8 cellular contexts compared by ENCODE assay signal in genomic region chr15:32615871-32616426, GRCh38. TPM values are rescaled to one million over a fixed set of nuclear protein-coding genes. Genes with fewer than 3 reads are reported as not detected.
DNase-seq lines count a peak whose midpoint lies in the region; ATAC-seq and TF ChIP-seq lines count a peak whose summit lies in the region.
"Not testable (repeated sequence)": the region's sequence is repeated elsewhere in the genome, so short reads cannot be mapped to it uniquely, and the experiment has no call there.

No MANE protein-coding gene starts in this region.

- H3K4me3 ChIP-seq in CD4-positive, CD25-positive, alpha-beta regulatory T cell (ENCODE audit: low read depth, low read length) = peak overlapping the region; percentile 91
- peak overlapping the region; percentile 82 for H3K4me3 ChIP-seq in OCI-LY3 (ENCODE audit: low read length)
- peak overlapping the region; percentile 50 to 63 (median 58) for H3K4me3 ChIP-seq in esophagus muscularis mucosa
- H3K4me3 ChIP-seq in mesodermal cell (ENCODE audit: extremely low read depth, insufficient read depth, low read length, poor library complexity, severe bottlenecking) = peak overlapping the region; percentile 57

- H3K27me3 Mint-ChIP-seq in CD4-positive, CD25-positive, alpha-beta regulatory T cell; activated naive CD4-positive, alpha-beta T cell treated with anti-CD3 and anti-CD28 coated beads, Interleukin-2, amount 10 ng/mL, durations not matched to agents 7 days and 5 days: not testable (repeated sequence)

- H3K9ac ChIP-seq in OCI-LY3 (ENCODE audit: low read length) = peak overlapping the region; percentile 94

- not testable (repeated sequence) for TF ChIP-seq POLR2A in esophagus muscularis mucosa (IDR thresholded peaks at IDR 0.05; ENCODE audit: low read depth)

- H2AFZ ChIP-seq in OCI-LY3 (ENCODE audit: low read depth, low read length) = not testable (repeated sequence)

- not testable (repeated sequence) for H3K9me3 Mint-ChIP-seq in CD4-positive, CD25-positive, alpha-beta regulatory T cell; activated naive CD4-positive, alpha-beta T cell treated with anti-CD3 and anti-CD28 coated beads, Interleukin-2, amount 10 ng/mL, durations not matched to agents 7 days and 5 days

- H3K27ac Mint-ChIP-seq in CD4-positive, CD25-positive, alpha-beta regulatory T cell = peak overlapping the region; percentile 93 to 96 (median 95)
- peak overlapping the region; percentile 99 for H3K27ac Mint-ChIP-seq in activated naive CD4-positive, alpha-beta T cell treated with anti-CD3 and anti-CD28 coated beads, Interleukin-2, amount 10 ng/mL, durations not matched to agents 7 days and 5 days

- H3K27ac ChIP-seq in CD4-positive, CD25-positive, alpha-beta regulatory T cell (ENCODE audit: insufficient read depth, low read length, poor library complexity, severe bottlenecking) = peak overlapping the region; percentile 66
- H3K27ac ChIP-seq in OCI-LY3 (ENCODE audit: low read length) (peak overlapping the region; percentile 79), esophagus muscularis mucosa (replicated peaks in 1 of 4) (peak overlapping the region in 1 of 4 donors; percentile 81), mesodermal cell (ENCODE audit: low read depth, low read length, severe bottlenecking) (peak overlapping the region; percentile 67)

- ATAC-seq in CD4-positive, CD25-positive, alpha-beta regulatory T cell (ENCODE audit: low read depth in 2 of 2) = not testable (repeated sequence)
- ATAC-seq in GM19372 (IDR thresholded peaks at IDR 0.05; ENCODE audit: low read depth, unreplicated experiment) = peak; percentile 2
- ATAC-seq in HG03039 (IDR thresholded peaks at IDR 0.05; ENCODE audit: unreplicated experiment) = peak; percentile 14

- not testable (repeated sequence) for TF ChIP-seq EP300 in esophagus muscularis mucosa (IDR thresholded peaks at IDR 0.05)

- H3K79me2 ChIP-seq in OCI-LY3 (ENCODE audit: low read length) = peaks cover 51% of the 10 kb centered on the region

- H3K4me3 Mint-ChIP-seq in CD4-positive, CD25-positive, alpha-beta regulatory T cell = peak overlapping the region; percentile 95 to 99 (median 97)
- peak overlapping the region; percentile 99 for H3K4me3 Mint-ChIP-seq in activated naive CD4-positive, alpha-beta T cell treated with anti-CD3 and anti-CD28 coated beads, Interleukin-2, amount 10 ng/mL, durations not matched to agents 7 days and 5 days

- H4K20me1 ChIP-seq in OCI-LY3 (ENCODE audit: insufficient read depth, low read length) = not testable (repeated sequence)

- not testable (repeated sequence) for H3K9me3 ChIP-seq in CD4-positive, CD25-positive, alpha-beta regulatory T cell (ENCODE audit: control insufficient read depth in 2 of 2, low read length in 2 of 2); OCI-LY3 (ENCODE audit: insufficient read depth, low read length); esophagus muscularis mucosa; mesodermal cell (ENCODE audit: control insufficient read depth, low read length)

- intact Hi-C loops in esophagus muscularis mucosa (cut with DNase I) = not testable (repeated sequence)

- peaks cover 8 to 30% (median 20%) of the 10 kb centered on the region in 4 donors for H3K4me1 Mint-ChIP-seq in CD4-positive, CD25-positive, alpha-beta regulatory T cell
- peaks cover 26% of the 10 kb centered on the region for H3K4me1 Mint-ChIP-seq in activated naive CD4-positive, alpha-beta T cell treated with anti-CD3 and anti-CD28 coated beads, Interleukin-2, amount 10 ng/mL, durations not matched to agents 7 days and 5 days

- peak in 1 of 3 donors; percentile 27 for DNase-seq in CD4-positive, CD25-positive, alpha-beta regulatory T cell
- DNase-seq in activated naive CD4-positive, alpha-beta T cell treated with anti-CD3 and anti-CD28 coated beads, Interleukin-2, amount 10 ng/mL, durations not matched to agents 7 days and 5 days = peak; percentile 32
- DNase-seq in esophagus muscularis mucosa (ENCODE audit: extremely low spot score) = not testable (repeated sequence)
- peak; percentile 3 for DNase-seq in stimulated activated CD4-positive, alpha-beta T cell treated with anti-CD3 and anti-CD28 coated beads, Interleukin-12 subunit alpha, Interleukin-12 subunit beta, amount 100 ng/mL, for 4 hours

- peak overlapping the region; percentile 70 for H3K4me2 ChIP-seq in OCI-LY3 (ENCODE audit: low read length)

- 0% methylated on average over 19 of the region's 24 CpGs for WGBS in esophagus muscularis mucosa
- 0% methylated on average over 4 to 8 of the region's 24 CpGs for WGBS in mesodermal cell (ENCODE audit: insufficient coverage in 2 of 2), 2 experiments

- H3K4me1 ChIP-seq in CD4-positive, CD25-positive, alpha-beta regulatory T cell (ENCODE audit: control insufficient read depth, insufficient read depth, low read length, poor library complexity, severe bottlenecking); OCI-LY3 (ENCODE audit: low read length); mesodermal cell (ENCODE audit: control insufficient read depth, insufficient read depth, low read length, poor library complexity, severe bottlenecking): not testable (repeated sequence)
- H3K4me1 ChIP-seq in esophagus muscularis mucosa = peaks cover 4 to 12% (median 7%) of the 10 kb centered on the region in 4 donors

- not testable (repeated sequence) for H3K36me3 Mint-ChIP-seq in CD4-positive, CD25-positive, alpha-beta regulatory T cell
- H3K36me3 Mint-ChIP-seq in activated naive CD4-positive, alpha-beta T cell treated with anti-CD3 and anti-CD28 coated beads, Interleukin-2, amount 10 ng/mL, durations not matched to agents 7 days and 5 days = peaks cover 24% of the 10 kb centered on the region

- H3K36me3 ChIP-seq in CD4-positive, CD25-positive, alpha-beta regulatory T cell (ENCODE audit: control insufficient read depth, insufficient read depth, low read length); OCI-LY3 (replicated peaks; ENCODE audit: low read depth, low read length); esophagus muscularis mucosa; mesodermal cell (ENCODE audit: control insufficient read depth, insufficient read depth, low read length): not testable (repeated sequence)

- H3K27me3 ChIP-seq in CD4-positive, CD25-positive, alpha-beta regulatory T cell (ENCODE audit: control insufficient read depth, insufficient read depth, low read length); OCI-LY3 (ENCODE audit: low read depth, low read length); esophagus muscularis mucosa: not testable (repeated sequence)

- not testable (repeated sequence) for TF ChIP-seq CTCF in OCI-LY3 (IDR thresholded peaks at IDR 0.05; ENCODE audit: low read depth, low read length); esophagus muscularis mucosa (IDR thresholded peaks at IDR 0.05)

- CTCF ChIA-PET in activated naive CD4-positive, alpha-beta T cell treated with anti-CD3 and anti-CD28 coated beads, Interleukin-2, amount 10 ng/mL, durations not matched to agents 7 days and 5 days (lab: Charles Lee) = not testable (repeated sequence)

RNA-seq across cellular contexts. Expression of gene ARHGAP11A, which starts 0.6 kb away (rescaled TPM):
- total RNA-seq in CD4-positive, CD25-positive, alpha-beta regulatory T cell = 20.3 TPM
- polyA plus RNA-seq in CD4-positive, CD25-positive, alpha-beta regulatory T cell = 1 to 10 TPM; 3.0 to 9.2 (median 5.2) TPM
- total RNA-seq in esophagus muscularis mucosa = 1 to 10 TPM in 1 of 4 donors, under 1 TPM in 3; 0.78 to 1.3 (median 0.91) TPM
- polyA plus RNA-seq in mesodermal cell (2013, experiment 1 of 2) = 41.7 TPM
- polyA plus RNA-seq in mesodermal cell (2013, experiment 2 of 2) = 51.5 TPM

RNA-seq across cellular contexts. Expression of gene GOLGA8N, which starts 22.7 kb away (rescaled TPM):
- total RNA-seq in CD4-positive, CD25-positive, alpha-beta regulatory T cell = 1.4 TPM
- under 1 TPM in 1 of 4 donors, not detected in 3; 0.06 TPM for polyA plus RNA-seq in CD4-positive, CD25-positive, alpha-beta regulatory T cell
- total RNA-seq in esophagus muscularis mucosa = 1 to 10 TPM; 5.0 to 7.9 (median 6.1) TPM
- 1.00 TPM for polyA plus RNA-seq in mesodermal cell (2013, experiment 1 of 2)
- 1.6 TPM for polyA plus RNA-seq in mesodermal cell (2013, experiment 2 of 2)

RNA-seq across cellular contexts. Expression of gene SCG5, which starts 25.6 kb away (rescaled TPM):
- 1.7 TPM for total RNA-seq in CD4-positive, CD25-positive, alpha-beta regulatory T cell
- 1 to 10 TPM in 1 of 4 donors, under 1 TPM in 3; 0.28 to 1.8 (median 0.85) TPM for polyA plus RNA-seq in CD4-positive, CD25-positive, alpha-beta regulatory T cell
- 1 to 10 TPM; 1.2 to 6.6 (median 2.9) TPM for total RNA-seq in esophagus muscularis mucosa
- 4.3 TPM for polyA plus RNA-seq in mesodermal cell (2013, experiment 1 of 2)
- 3.7 TPM for polyA plus RNA-seq in mesodermal cell (2013, experiment 2 of 2)
